Comparison of ENCODE assay signal across 8 cellular contexts in genomic region chr4:39609454-39609911, GRCh38. TPM values are rescaled to one million over a fixed set of nuclear protein-coding genes. Genes with fewer than 3 reads are reported as not detected.
DNase-seq lines count a peak whose midpoint lies in the region; ATAC-seq lines count a peak whose summit lies in the region.
"Had no signal": no experiment of that assay in that cellular context is flagged by ENCODE, and none has a peak within 500 bp of the region (broad histone marks: within the 10 kb centered on the region; RNA-seq: fewer than 3 reads in every experiment).

No MANE protein-coding gene starts in this region.

- DNase-seq in GM19238 (ENCODE audit: insufficient read length, low spot score) (peak; percentile 14), NOMO-1 treated with DMSO at 0.1 percent for 48 hours (lab: John Stamatoyannopoulos, UW; ENCODE audit: unreplicated experiment) (peak; percentile 96), sciatic nerve (ENCODE audit: low spot score) (no peak), medulla oblongata (ENCODE audit: extremely low spot score) (no peak), NCI-H524 treated with DMSO at 0.1 percent for 48 hours (lab: John Stamatoyannopoulos, UW) (no peak)
- DNase-seq in stimulated activated naive CD4-positive, alpha-beta T cell (lab: John Stamatoyannopoulos, UW), result no peak
- DNase-seq: pancreas had no signal

- ATAC-seq in HG02852 (IDR thresholded peaks at IDR 0.05; ENCODE audit: unreplicated experiment) (peak; percentile 90), sciatic nerve (peak; percentile 39)

- intact Hi-C loops in sciatic nerve (cut with DNase I), result no loop called here

RNA-seq across cellular contexts. Expression of gene SMIM14, which starts 29.2 kb away (rescaled TPM):
- 32.1 TPM for total RNA-seq in sciatic nerve

Comparison
In these comparisons a context has a peak if more than half of its experiments do, and no peak if none do; other contexts are left out.
1. DNase-seq: peak in GM19238 (single experiment) and NOMO-1 treated with DMSO at 0.1 percent for 48 hours (single experiment); none in sciatic nerve (single experiment), stimulated activated naive CD4-positive, alpha-beta T cell (0 of 6), medulla oblongata (single experiment) and NCI-H524 treated with DMSO at 0.1 percent for 48 hours (single experiment).